Comparison of ENCODE assay signal across 8 cellular contexts in the genomic region with DNA sequence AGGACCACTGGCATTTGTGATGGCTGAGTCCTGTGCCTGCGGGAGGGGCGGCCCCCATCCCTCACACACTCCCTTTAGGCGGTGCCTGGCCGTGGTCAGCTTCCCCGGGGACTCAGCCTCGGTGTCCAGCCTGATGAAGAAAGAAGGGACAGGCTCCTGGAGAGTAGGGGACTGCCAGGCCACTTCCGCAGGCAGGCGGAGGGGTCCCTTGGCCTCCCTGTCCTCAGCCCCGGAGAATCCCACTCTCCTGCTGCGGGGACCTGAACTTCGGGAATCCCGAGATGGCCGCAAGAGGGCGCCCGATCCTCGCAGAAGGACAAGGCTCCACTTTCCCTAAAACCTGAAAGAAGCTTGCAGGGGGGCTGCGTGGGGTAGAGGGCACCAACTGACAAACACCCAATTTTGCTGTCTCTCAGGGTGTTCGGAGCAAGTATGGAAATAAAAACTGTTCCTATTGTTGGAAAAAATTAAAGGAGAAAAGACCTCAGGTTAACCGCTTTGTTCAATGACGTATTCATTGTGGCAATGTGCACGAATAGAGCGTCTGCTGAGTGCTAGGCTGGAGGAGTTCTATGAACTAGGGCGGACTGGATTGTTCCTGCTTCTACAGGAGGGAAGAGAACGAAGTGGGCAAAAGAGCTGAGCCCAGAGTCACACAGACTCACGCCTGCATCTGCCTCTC.
DNase-seq lines count a peak whose midpoint lies in the region; ATAC-seq and TF ChIP-seq lines count a peak whose summit lies in the region.

No MANE protein-coding gene starts in this region.

- H3K36me3 ChIP-seq in lung (ENCODE audit: control insufficient read depth in 2 of 2, insufficient read depth in 2 of 2, low read length in 2 of 2) = no peaks in the 10 kb centered on the region

- ATAC-seq in lung (ENCODE audit: insufficient read depth, low FRiP score) (no peak), HG02973 (IDR thresholded peaks at IDR 0.05; ENCODE audit: unreplicated experiment) (no peak), GM21390 (IDR thresholded peaks at IDR 0.05; ENCODE audit: unreplicated experiment) (no peak)

- no peaks in the 10 kb centered on the region for H3K27me3 ChIP-seq in lung (ENCODE audit: control insufficient read depth, insufficient read depth)

- WGBS in lung, 2 donors = 22 to 28% methylated on average over 25 of the region's 25 CpGs

- no peaks in the 10 kb centered on the region for H3K9me3 ChIP-seq in lung (ENCODE audit: control insufficient read depth in 2 of 2, insufficient read depth in 1 of 2, low read length in 1 of 2)

- H3K4me3 ChIP-seq in lung = no peak overlapping the region

- no peak overlapping the region for H3K27ac ChIP-seq in lung (ENCODE audit: low read depth in 1 of 2, low read length in 1 of 2)

- peak; percentile 94 for TF ChIP-seq CTCF in LNCAP (IDR thresholded peaks at IDR 0.05)
- peak; percentile 19 for TF ChIP-seq CTCF in lung (IDR thresholded peaks at IDR 0.05; ENCODE audit: control extremely low read depth, extremely low read depth)

- peak; percentile 84 for DNase-seq in ELF-1 (ENCODE audit: low read depth, low spot score)
- DNase-seq in activated CD4-positive, CD25-positive, alpha-beta regulatory T cell treated with anti-CD3 and anti-CD28 coated beads, Interleukin-2, amount 50 U/mL, for 72 hours = peak; percentile 66
- DNase-seq in dedifferentiated amniotic fluid mesenchymal stem cell (ENCODE audit: extremely low spot score) = peak; percentile 21
- no peak for DNase-seq in lung (ENCODE audit: low spot score)
- peak; percentile 23 for DNase-seq in stimulated activated CD8-positive, alpha-beta memory T cell treated with anti-CD3 and anti-CD28 coated beads, Interleukin-7, amount 100 ng/mL, for 24 hours (ENCODE audit: low read depth)

- H3K4me1 ChIP-seq in lung (ENCODE audit: control insufficient read depth in 2 of 2, insufficient read depth in 2 of 2, low read length in 2 of 2) = peaks cover 0 to 4% of the 10 kb centered on the region in 2 donors
